In the genomic region with DNA sequence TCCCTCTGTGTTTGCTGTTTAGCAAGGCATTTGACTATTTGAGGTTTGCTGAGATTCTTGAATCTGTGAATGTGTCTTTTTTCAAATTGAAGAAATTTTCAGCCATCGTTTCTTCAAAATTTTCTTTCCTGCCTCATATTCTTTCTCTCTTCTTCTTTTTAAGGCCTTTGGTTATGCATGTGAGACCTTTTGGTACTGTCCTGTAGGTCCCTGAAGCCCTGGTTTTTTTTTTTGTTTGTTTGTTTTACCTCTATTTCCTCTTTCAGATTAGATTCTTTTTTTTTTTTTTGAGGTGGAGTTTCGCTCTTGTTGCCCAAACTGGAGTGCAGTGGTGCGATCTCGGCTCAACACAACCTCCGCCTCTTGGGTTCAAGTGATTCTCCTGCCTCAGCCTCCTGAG, we compare ENCODE assay signal across 18 cellular contexts. TPM values are rescaled to one million over a fixed set of nuclear protein-coding genes. Genes with fewer than 3 reads are reported as not detected.
"Had no signal": no experiment of that assay in that cellular context is flagged by ENCODE, and none has a peak within 500 bp of the region (broad histone marks: within the 10 kb centered on the region; RNA-seq: fewer than 3 reads in every experiment).

No MANE protein-coding gene starts in this region.

- H3K4me3 Mint-ChIP-seq: activated T-cell treated with anti-CD3 and anti-CD28 coated beads, Interleukin-2, amount 50 U/mL, for 4 hours; naive thymus-derived CD4-positive, alpha-beta T cell had no signal

- H3K27me3 Mint-ChIP-seq: naive thymus-derived CD4-positive, alpha-beta T cell had no signal

- DNase-seq: activated CD4-positive, alpha-beta T cell treated with anti-CD3 and anti-CD28 coated beads, Interleukin-2, amount 50 U/mL, for 4 hours; activated effector memory CD4-positive, alpha-beta T cell treated with Interleukin-2 at 50 U/mL for 16 hours; activated naive CD4-positive, alpha-beta T cell treated with anti-CD3 and anti-CD28 coated beads, Interleukin-2, amount 50 U/mL, for 16 hours; activated T-cell treated with anti-CD3 and anti-CD28 coated beads, Interleukin-2, amount 50 U/mL, for 4 hours; caudate nucleus; colonic mucosa; islet precursor cell; naive thymus-derived CD4-positive, alpha-beta T cell; posterior cingulate gyrus; stimulated activated CD4-positive, alpha-beta T cell treated with anti-CD3 and anti-CD28 coated beads, Interleukin-15, amount 100 ng/mL, for 24 hours; stimulated activated CD4-positive, alpha-beta T cell treated with anti-CD3 and anti-CD28 coated beads, Interleukin-4, amount 100 ng/mL, for 1 hour; stimulated activated naive CD8-positive, alpha-beta T cell treated with anti-CD3 and anti-CD28 coated beads, Interleukin-15, Interleukin-2, amounts not matched to agents 100 U/mL and 50 U/mL, for 24 hours; T-helper 9 cell; testis; upper lobe of right lung had no signal

- H3K9me3 Mint-ChIP-seq: activated T-cell treated with anti-CD3 and anti-CD28 coated beads, Interleukin-2, amount 50 U/mL, for 4 hours had no signal

- H3K27ac Mint-ChIP-seq: naive thymus-derived CD4-positive, alpha-beta T cell had no signal

- ATAC-seq: activated CD4-positive, CD25-positive, alpha-beta regulatory T cell treated with anti-CD3 and anti-CD28 coated beads, Interleukin-2, amount 50 U/mL, for 24 hours; activated T-cell treated with anti-CD3 and anti-CD28 coated beads, Interleukin-2, amount 50 U/mL, for 4 hours; esophagus mucosa; naive thymus-derived CD4-positive, alpha-beta T cell; stimulated activated naive CD8-positive, alpha-beta T cell treated with anti-CD3 and anti-CD28 coated beads, Interleukin-15, Interleukin-2, amounts not matched to agents 100 U/mL and 50 U/mL, for 24 hours; upper lobe of right lung had no signal

RNA-seq across cellular contexts. Expression of a gene that starts 53.8 kb away (rescaled TPM):
- total RNA-seq: activated T-cell treated with anti-CD3 and anti-CD28 coated beads, Interleukin-2, amount 50 U/mL, for 4 hours; mononuclear cell had no signal
